In genomic region chr19:44002212-44002565, GRCh38 we compare ENCODE assay signal across 8 cellular contexts. TPM values are rescaled to one million over a fixed set of nuclear protein-coding genes. Genes with fewer than 3 reads are reported as not detected.
DNase-seq lines count a peak whose midpoint lies in the region; TF ChIP-seq lines count a peak whose summit lies in the region.

No MANE protein-coding gene starts in this region.

- H3K4me3 ChIP-seq in DOHH2 (ENCODE audit: low read length) (peak overlapping the region; percentile 98), Peyer's patch (peak overlapping the region; percentile 53 to 98 (median 90)), esophagus muscularis mucosa (peak overlapping the region; percentile 65 to 79 (median 74)), trophoblast cell (ENCODE audit: low read depth, low read length) (peak overlapping the region; percentile 74)

- TF ChIP-seq EP300 in esophagus muscularis mucosa (IDR thresholded peaks at IDR 0.05): no peak

- intact Hi-C loops in esophagus muscularis mucosa (cut with DNase I): loop anchor here (2.0 to 10.0 kb wide), 4 partner anchors 17 to 303 kb away; partner anchors contain the start of genes ZNF155, ZNF223, ZNF225 and ZNF235

- no peaks in the 10 kb centered on the region for H3K9me2 ChIP-seq in DOHH2 (replicated peaks; ENCODE audit: control insufficient read depth, low read length)

- TF ChIP-seq CTCF in DOHH2 (IDR thresholded peaks at IDR 0.05; ENCODE audit: low read depth, low read length, poor library complexity, severe bottlenecking): no peak
- TF ChIP-seq CTCF in Peyer's patch (IDR thresholded peaks at IDR 0.05): no peak
- no peak for TF ChIP-seq CTCF in esophagus muscularis mucosa (IDR thresholded peaks at IDR 0.05)
- no peak for TF ChIP-seq CTCF in GM10266 (IDR thresholded peaks at IDR 0.05; ENCODE audit: control insufficient read depth, insufficient read depth, low read depth, missing control alignments)

- peak overlapping the region; percentile 75 for H4K8ac ChIP-seq in trophoblast cell (ENCODE audit: low read depth, low read length)

- H3K4ac ChIP-seq in trophoblast cell (ENCODE audit: low read depth, low read length): no peak overlapping the region

- TF ChIP-seq POLR2A in Peyer's patch (IDR thresholded peaks at IDR 0.05): no peak
- no peak for TF ChIP-seq POLR2A in esophagus muscularis mucosa (IDR thresholded peaks at IDR 0.05; ENCODE audit: low read depth)

- no peaks in the 10 kb centered on the region for H3K79me2 ChIP-seq in DOHH2 (ENCODE audit: control insufficient read depth, low read length)
- no peaks in the 10 kb centered on the region for H3K79me2 ChIP-seq in trophoblast cell (ENCODE audit: control insufficient read depth, insufficient read depth, low read length, poor library complexity)

- no peak overlapping the region for H2BK5ac ChIP-seq in trophoblast cell (ENCODE audit: low read depth, low read length, poor library complexity)

- H3K4me2 ChIP-seq in DOHH2 (ENCODE audit: low read length) (peak overlapping the region; percentile 96), trophoblast cell (ENCODE audit: low read length) (peak overlapping the region; percentile 80)

- no peak overlapping the region for H3K14ac ChIP-seq in trophoblast cell (ENCODE audit: low read length)

- DNase-seq in Peyer's patch: no peak
- DNase-seq in esophagus muscularis mucosa (ENCODE audit: extremely low spot score): no peak
- peak in 1 of 2 donors; percentile 12 for DNase-seq in trophoblast cell
- DNase-seq in HCEC 1CT: no peak
- no peak for DNase-seq in DMS79 (lab: John Stamatoyannopoulos, UW)
- no peak for DNase-seq in activated gamma-delta T cell (lab: John Stamatoyannopoulos, UW)
- DNase-seq in GM10266 (ENCODE audit: extremely low spot score): no peak

- no peak overlapping the region for H3K23ac ChIP-seq in trophoblast cell (ENCODE audit: low read length)

- no peak overlapping the region for H2AK5ac ChIP-seq in trophoblast cell (ENCODE audit: low read length)

- H3K27me3 ChIP-seq in DOHH2 (ENCODE audit: control insufficient read depth, low read length) (no peaks in the 10 kb centered on the region), Peyer's patch (no peaks in the 10 kb centered on the region), esophagus muscularis mucosa (no peaks in the 10 kb centered on the region), trophoblast cell (ENCODE audit: insufficient read depth, low read length) (no peaks in the 10 kb centered on the region)

- no peak overlapping the region for H4K91ac ChIP-seq in trophoblast cell (ENCODE audit: low read depth, low read length)

- no peak overlapping the region for H2BK12ac ChIP-seq in trophoblast cell (ENCODE audit: low read length)

- peak overlapping the region; percentile 51 for H2AFZ ChIP-seq in trophoblast cell (ENCODE audit: insufficient read depth, low read length, poor library complexity)

- H3K9me3 ChIP-seq in DOHH2 (ENCODE audit: control insufficient read depth, insufficient read depth, low read length) (peaks cover 19% of the 10 kb centered on the region), Peyer's patch (peaks cover 0 to 6% (median 1%) of the 10 kb centered on the region in 4 donors), esophagus muscularis mucosa (peaks cover 0 to 30% (median 18%) of the 10 kb centered on the region in 4 donors), trophoblast cell (ENCODE audit: insufficient read depth, low read depth, low read length) (no peaks in the 10 kb centered on the region)

- peaks cover 5% of the 10 kb centered on the region for H3K79me1 ChIP-seq in trophoblast cell (ENCODE audit: low read length)

- H3K4me1 ChIP-seq in DOHH2 (ENCODE audit: control insufficient read depth, low read length): peaks cover 15% of the 10 kb centered on the region
- peaks cover 0 to 7% (median 1%) of the 10 kb centered on the region in 4 donors for H3K4me1 ChIP-seq in Peyer's patch
- H3K4me1 ChIP-seq in esophagus muscularis mucosa: peaks cover 12 to 18% (median 14%) of the 10 kb centered on the region in 4 donors
- H3K4me1 ChIP-seq in trophoblast cell (ENCODE audit: control insufficient read depth in 1 of 2, insufficient read depth in 2 of 2, low read length in 2 of 2): peaks cover 2% of the 10 kb centered on the region in 2 experiments

- H3K36me3 ChIP-seq in DOHH2 (ENCODE audit: control insufficient read depth, low read length) (no peaks in the 10 kb centered on the region; the same call in 1 of the 2 replicates), Peyer's patch (peaks cover 0 to 12% (median 0%) of the 10 kb centered on the region in 3 donors), esophagus muscularis mucosa (peaks cover 5 to 20% (median 13%) of the 10 kb centered on the region in 4 donors), trophoblast cell (ENCODE audit: control insufficient read depth in 1 of 2, insufficient read depth in 2 of 2, low read length in 2 of 2) (peaks cover 0 to 5% of the 10 kb centered on the region in 2 experiments)

- no peaks in the 10 kb centered on the region for H4K20me1 ChIP-seq in DOHH2 (ENCODE audit: control insufficient read depth, insufficient read depth, low read depth, low read length)

- H4K12ac ChIP-seq in trophoblast cell (ENCODE audit: low read depth, low read length): peak overlapping the region; percentile 46

- H3K18ac ChIP-seq in trophoblast cell (ENCODE audit: low read length): no peak overlapping the region

- 12% methylated on average over 8 of the region's 8 CpGs for WGBS in esophagus muscularis mucosa
- no CpG with 5 or more reads among the region's 8 CpGs for WGBS in trophoblast cell (ENCODE audit: extremely low coverage, insufficient coverage, insufficient read length)

- no peak overlapping the region for H2BK120ac ChIP-seq in trophoblast cell (ENCODE audit: insufficient read depth, low read length, poor library complexity)

- H3F3A ChIP-seq in DOHH2 (ENCODE audit: control insufficient read depth, insufficient read depth): no peaks in the 10 kb centered on the region

- no peak overlapping the region for H3K27ac ChIP-seq in DOHH2 (ENCODE audit: low read depth, low read length)
- peak overlapping the region; percentile 71 to 83 (median 78) for H3K27ac ChIP-seq in Peyer's patch
- H3K27ac ChIP-seq in esophagus muscularis mucosa (replicated peaks in 1 of 4): peak overlapping the region; percentile 75 to 83 (median 80)
- no peak overlapping the region for H3K27ac ChIP-seq in trophoblast cell (ENCODE audit: low read depth, low read length)

- H3K9ac ChIP-seq in trophoblast cell (ENCODE audit: low read length): no peak overlapping the region

RNA-seq across cellular contexts. Expression of gene ZNF230, which starts 0.6 kb away (rescaled TPM):
- 10 to 100 TPM in 1 of 4 donors, 1 to 10 TPM in 3; 3.3 to 11.2 (median 4.0) TPM for total RNA-seq in Peyer's patch
- total RNA-seq in esophagus muscularis mucosa: 1 to 10 TPM; 2.7 to 7.5 (median 3.5) TPM
- polyA plus RNA-seq in trophoblast cell (2013): 1.7 TPM in 2 replicates

RNA-seq across cellular contexts. Expression of gene ZNF155, which starts 18.2 kb away (rescaled TPM):
- total RNA-seq in Peyer's patch (10 to 100 TPM in 1 of 4 donors, 1 to 10 TPM in 3; 2.5 to 10.9 (median 6.2) TPM), esophagus muscularis mucosa (1 to 10 TPM; 5.3 to 6.2 (median 5.9) TPM)
- 6.0 and 6.2 TPM in 2 replicates for polyA plus RNA-seq in trophoblast cell (2013)

RNA-seq across cellular contexts. Expression of gene ZNF222, which starts 23.0 kb away (rescaled TPM):
- total RNA-seq in Peyer's patch: 10 to 100 TPM in 1 of 4 donors, 1 to 10 TPM in 2, not detected in 1; 3.0 to 10.7 (median 3.5) TPM
- total RNA-seq in esophagus muscularis mucosa: 1 to 10 TPM; 1.2 to 3.8 (median 2.3) TPM
- 7.2 and 7.7 TPM in 2 replicates for polyA plus RNA-seq in trophoblast cell (2013)

RNA-seq across cellular contexts. Expression of gene ZNF223, which starts 49.6 kb away (rescaled TPM):
- total RNA-seq in Peyer's patch (10 to 100 TPM in 1 of 4 donors, 1 to 10 TPM in 3; 5.8 to 23.0 (median 8.1) TPM), esophagus muscularis mucosa (1 to 10 TPM in 3 of 4 donors, under 1 TPM in 1; 0.83 to 2.6 (median 2.5) TPM)
- polyA plus RNA-seq in trophoblast cell (2013): 4.4 TPM in 2 replicates

RNA-seq across cellular contexts. Expression of gene ZNF221, which starts 51.2 kb away (rescaled TPM):
- 1 to 10 TPM; 3.2 to 5.9 (median 5.0) TPM for total RNA-seq in Peyer's patch
- total RNA-seq in esophagus muscularis mucosa: 1 to 10 TPM; 3.5 to 7.1 (median 5.2) TPM
- 1.5 and 1.7 TPM in 2 replicates for polyA plus RNA-seq in trophoblast cell (2013)

Comparison
In these comparisons a context has a peak if more than half of its experiments do, and no peak if none do; other contexts are left out.
1. H3K27ac ChIP-seq: peak in Peyer's patch (4 of 4) and esophagus muscularis mucosa (4 of 4); none in DOHH2 (single experiment) and trophoblast cell (single experiment).
2. Peak in every context shown above with its lines, with median percentiles within 50 percentile points of each other: H3K4me3 ChIP-seq.